In genomic region chr1:146036990-146037646, GRCh38 we compare ENCODE assay signal across 7 cellular contexts. TPM values are rescaled to one million over a fixed set of nuclear protein-coding genes. Genes with fewer than 3 reads are reported as not detected.
DNase-seq lines count a peak whose midpoint lies in the region; ATAC-seq and TF ChIP-seq lines count a peak whose summit lies in the region.

No MANE protein-coding gene starts in this region.

- H3K4me1 ChIP-seq in HUES6 (ENCODE audit: control insufficient read depth, insufficient read depth, low read length), result peaks cover 3% of the 10 kb centered on the region; the same call in 1 of the 2 replicates
- H3K4me1 ChIP-seq in OCI-LY7 (ENCODE audit: insufficient read depth, low read length, poor library complexity, severe bottlenecking), result peaks cover 35% of the 10 kb centered on the region

- H3K9me3 ChIP-seq in HUES6 (ENCODE audit: control insufficient read depth, insufficient read depth, low read depth, low read length), result no peaks in the 10 kb centered on the region
- no peaks in the 10 kb centered on the region for H3K9me3 ChIP-seq in OCI-LY7 (ENCODE audit: low read length)

- no peaks in the 10 kb centered on the region for H4K20me1 ChIP-seq in OCI-LY7 (ENCODE audit: insufficient read depth, low read length)

- no peaks in the 10 kb centered on the region for H3K27me3 ChIP-seq in HUES6 (ENCODE audit: control insufficient read depth, insufficient read depth, low read length)

- BruUV-seq in OCI-LY7 (replicated peaks; lab: Mats Ljungman, UMichigan), result TSS peak; percentile 84

- DNase-seq in OCI-LY7 (ENCODE audit: low spot score), result peak; percentile 84
- peak; percentile 78 for DNase-seq in activated T-cell treated with anti-CD3 and anti-CD28 coated beads for 24 hours (ENCODE audit: low read depth)
- DNase-seq in erythroblast (lab: John Stamatoyannopoulos, UW), result peak; percentile 89 to 94
- peak; percentile 90 for DNase-seq in myocyte (ENCODE audit: low read depth)
- peak; percentile 47 to 59 for DNase-seq in stimulated activated CD8-positive, alpha-beta memory T cell treated with anti-CD3 and anti-CD28 coated beads, Interleukin-7, amount 100 ng/mL, for 48 hours (ENCODE audit: extremely low read depth in 1 of 2, low read depth in 1 of 2)

- peak; percentile 32 for ATAC-seq in GM18511 (IDR thresholded peaks at IDR 0.05; ENCODE audit: unreplicated experiment)

- H3K4me3 ChIP-seq in HUES6 (ENCODE audit: low read depth, low read length) (peak overlapping the region; percentile 84), OCI-LY7 (ENCODE audit: low read depth, low read length, poor library complexity, severe bottlenecking) (peak overlapping the region; percentile 76)

- peak overlapping the region; percentile 96 for H2AFZ ChIP-seq in OCI-LY7 (ENCODE audit: low read length)

- no peak for TF ChIP-seq CTCF in OCI-LY7 (conservative IDR thresholded peaks at IDR 0.05; ENCODE audit: low read length)

- intact Hi-C loops in OCI-LY7 (cut with micrococcal nuclease; ENCODE audit: unreplicated experiment), result loop anchor here (2.0 kb wide), 2 partner anchors 40 to 58 kb away; partner anchors contain the start of gene TXNIP

- H3K27ac ChIP-seq in HUES6 (ENCODE audit: low read depth, low read length) (peak overlapping the region; percentile 61; the same call in 1 of the 2 replicates), OCI-LY7 (ENCODE audit: low read depth, low read length, poor library complexity, severe bottlenecking) (peak overlapping the region; percentile 93)

- CTCF ChIA-PET in OCI-LY7 (lab: Charles Lee; ENCODE audit: unreplicated experiment), result no interaction called here

- peak; percentile 38 for TF ChIP-seq POLR2A in erythroblast (IDR thresholded peaks at IDR 0.05; ENCODE audit: low read length)

- H3K9me2 ChIP-seq in OCI-LY7 (ENCODE audit: insufficient read depth, low read length), result no peaks in the 10 kb centered on the region

- peak overlapping the region; percentile 98 for H3K4me2 ChIP-seq in OCI-LY7 (ENCODE audit: low read length)

- H3K9ac ChIP-seq in HUES6 (ENCODE audit: low read length), result peak overlapping the region; percentile 84

- no peaks in the 10 kb centered on the region for H3K79me2 ChIP-seq in OCI-LY7 (ENCODE audit: insufficient read depth, low read depth, low read length)

- H3K36me3 ChIP-seq in HUES6 (ENCODE audit: control insufficient read depth, insufficient read depth, low read length) (no peaks in the 10 kb centered on the region), OCI-LY7 (ENCODE audit: insufficient read depth, low read length) (no peaks in the 10 kb centered on the region)

- POLR2A ChIA-PET in OCI-LY7 (lab: Charles Lee), result interaction anchor here (0.7 to 5.9 kb wide), 8 partner anchors 10 to 192 kb away, joined by 3 to 82 read pairs (median 6); partner anchors contain the start of genes LIX1L, NUDT17 and RBM8A

RNA-seq across cellular contexts. Expression of gene HJV, which starts 15.6 kb away (rescaled TPM):
- total RNA-seq in OCI-LY7 (2014; rRNA removed; shearing (Covaris generic)), result not detected in 2 replicates
- total RNA-seq in OCI-LY7 (2022), result not detected in 2 replicates
- 184 and 334 TPM in 2 replicates for total RNA-seq in myocyte
- 35.7 TPM for polyA plus RNA-seq in myocyte (2012)

RNA-seq across cellular contexts. Expression of gene TXNIP, which starts 40.7 kb away (rescaled TPM):
- total RNA-seq in OCI-LY7 (2014; rRNA removed; shearing (Covaris generic)), result 99.9 and 144 TPM in 2 replicates
- 50.3 and 76.8 TPM in 2 replicates for total RNA-seq in OCI-LY7 (2022)
- 260 and 398 TPM in 2 replicates for total RNA-seq in myocyte
- 233 TPM for polyA plus RNA-seq in myocyte (2012)

Comparison
In these comparisons a context has a peak if more than half of its experiments do, and no peak if none do; other contexts are left out.
1. Peak in every context shown above with its lines: DNase-seq, ATAC-seq, H3K4me3 ChIP-seq and H3K27ac ChIP-seq.
2. RNA of gene HJV, which starts 15.6 kb away (total RNA-seq): 184 to 334 TPM in myocyte; not detected in OCI-LY7; every median in the first group is over 100 times any median in the second.